ENCODE assay signal across 25 cellular contexts in the genomic region with DNA sequence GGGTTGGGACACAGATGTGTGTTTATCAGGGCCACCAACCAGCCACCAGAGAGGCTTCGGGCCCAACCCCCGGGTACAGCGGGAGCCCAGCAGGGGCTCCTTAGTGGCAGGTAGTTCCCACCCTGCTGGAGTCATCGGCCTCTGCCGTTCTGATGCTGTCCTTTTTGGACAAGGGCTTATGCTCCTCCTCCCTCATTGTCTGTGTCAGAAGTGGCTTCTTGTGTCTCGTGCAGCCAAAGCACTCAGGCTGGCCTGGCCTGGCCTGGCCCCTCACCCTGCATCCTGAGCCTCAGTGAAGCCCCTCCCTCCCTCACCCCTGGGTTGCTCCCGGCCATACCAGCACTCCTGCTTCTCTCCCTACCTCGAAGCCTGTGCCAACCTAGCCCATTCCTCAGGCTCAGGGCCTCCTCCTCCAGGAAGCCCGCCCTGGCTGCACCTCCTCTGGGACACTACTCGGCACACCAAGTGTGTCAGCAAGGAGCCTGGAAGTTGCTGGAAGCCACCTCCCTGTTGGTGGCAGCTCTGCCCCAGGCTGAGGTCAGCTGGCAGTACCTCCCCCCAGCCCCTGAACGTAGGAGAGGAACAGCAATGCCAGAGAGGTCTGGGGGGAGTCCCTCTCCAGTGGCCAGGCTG.
"Had no signal": no experiment of that assay in that cellular context is flagged by ENCODE, and none has a peak within 500 bp of the region (broad histone marks: within the 10 kb centered on the region; RNA-seq: fewer than 3 reads in every experiment).

No MANE protein-coding gene starts in this region.

- H3K4me1 ChIP-seq: uterus had no signal

- DNase-seq: activated CD4-positive, alpha-beta T cell treated with anti-CD3 and anti-CD28 coated beads for 48 hours; activated CD8-positive, alpha-beta T cell treated with anti-CD3 and anti-CD28 coated beads for 36 hours; activated gamma-delta T cell treated with Interleukin-2 at 50 U/mL for 16 hours; activated naive CD4-positive, alpha-beta T cell treated with anti-CD3 and anti-CD28 coated beads, Interleukin-2, amount 50 U/mL, for 16 hours; activated T-cell treated with anti-CD3 and anti-CD28 coated beads, Interleukin-2, amount 50 U/mL, for 4 hours; amniotic stem cell; brain microvascular endothelial cell; foreskin fibroblast; head of caudate nucleus; hippocampal formation; left colon; midbrain; naive thymus-derived CD4-positive, alpha-beta T cell; spleen; stimulated activated CD4-positive, alpha-beta T cell treated with anti-CD3 and anti-CD28 coated beads, Interleukin-2, amount 100 ng/mL, for 48 hours; stimulated activated naive CD4-positive, alpha-beta T cell treated with Interleukin-2 at 50 U/mL for 16 hours; testis; trophoblast cell; uterus; WERI-Rb-1 had no signal

- H3K36me3 ChIP-seq: brain microvascular endothelial cell, right atrium auricular region, spleen, uterus, WERI-Rb-1 had no signal

- H3K27ac ChIP-seq: brain microvascular endothelial cell, coronary artery, right atrium auricular region, spleen, testis, uterus, WERI-Rb-1 had no signal

- H3K9me3 ChIP-seq: right atrium auricular region, spleen, testis, uterus had no signal

- H3K27me3 ChIP-seq: brain microvascular endothelial cell, right atrium auricular region, testis, uterus had no signal

- ATAC-seq: activated CD4-positive, CD25-positive, alpha-beta regulatory T cell treated with anti-CD3 and anti-CD28 coated beads, Interleukin-2, amount 50 U/mL, for 24 hours; activated CD8-positive, alpha-beta T cell treated with anti-CD3 and anti-CD28 coated beads for 36 hours; activated T-cell treated with anti-CD3 and anti-CD28 coated beads, Interleukin-2, amount 50 U/mL, for 4 hours; activated T-helper 17 cell treated with anti-CD3 and anti-CD28 coated beads, Interleukin-2, amount 50 U/mL, for 72 hours; esophagus mucosa; left colon; naive thymus-derived CD4-positive, alpha-beta T cell had no signal

- H3K4me3 ChIP-seq: coronary artery, right atrium auricular region, spleen, testis, uterus had no signal
